14 cellular contexts compared by ENCODE assay signal in genomic region chr2:176643711-176644110, GRCh38.
A peak's percentile ranks its signal among the peaks of the same experiment; 100 is the strongest.
DNase-seq lines count a peak whose midpoint lies in the region; ATAC-seq and TF ChIP-seq lines count a peak whose summit lies in the region.
"Had no signal": no experiment of that assay in that cellular context is flagged by ENCODE, and none has a peak within 500 bp of the region (broad histone marks: within the 10 kb centered on the region; RNA-seq: fewer than 3 reads in every experiment).

No MANE protein-coding gene starts in this region.

- BruUV-seq in HCT116 (replicated peaks; lab: Mats Ljungman, UMichigan) = no TSS peak

- intact Hi-C loops in HCT116 (cut with micrococcal nuclease) (no loop called here), heart left ventricle (cut with DNase I) (loop anchor here in 2 of 10 donors (5.0 to 10.0 kb wide), 2 partner anchors 189 to 516 kb away; partner anchors contain the start of gene HOXD8 (in 1 of the 2)), transverse colon (cut with DNase I; ENCODE audit: low total_unique reads) (no loop called here)

- H3K4me1 Mint-ChIP-seq in CD8-positive, alpha-beta memory T cell = no peaks in the 10 kb centered on the region

- H3K4me1 ChIP-seq in HCT116 (ENCODE audit: control insufficient read depth in 1 of 2, insufficient read depth in 2 of 2, low read length in 2 of 2) (peaks cover 0 to under 1% of the 10 kb centered on the region in 2 experiments; a peak in 1 of 4 replicates), heart left ventricle (no peaks in the 10 kb centered on the region), transverse colon (peaks cover 0 to under 1% (median 0%) of the 10 kb centered on the region in 4 donors)
- no peaks in the 10 kb centered on the region for H3K4me1 ChIP-seq in CD8-positive, alpha-beta memory T cell (ENCODE audit: insufficient read depth, low read length)

- CTCF ChIA-PET in HCT116 (lab: Charles Lee) = interaction anchor here (0.8 to 2.1 kb wide), 3 partner anchors 8 to 171 kb away, joined by 3 to 6 read pairs (median 3); no protein-coding TSS in a partner anchor
- CTCF ChIA-PET in CD8-positive, alpha-beta memory T cell (lab: Charles Lee) = interaction anchor here (2.9 kb wide), 1 partner anchor 9 kb away, joined by 10 read pairs; no protein-coding TSS in a partner anchor

- H3K9me3 Mint-ChIP-seq in CD8-positive, alpha-beta memory T cell = no peaks in the 10 kb centered on the region

- H3K36me3 ChIP-seq in HCT116 (ENCODE audit: control insufficient read depth in 1 of 2, insufficient read depth in 2 of 2, low read length in 2 of 2) (no peaks in the 10 kb centered on the region), heart left ventricle (no peaks in the 10 kb centered on the region), transverse colon (no peaks in the 10 kb centered on the region)
- H3K36me3 ChIP-seq in CD8-positive, alpha-beta memory T cell (ENCODE audit: insufficient read depth, low read length) = no peaks in the 10 kb centered on the region

- H3K4me3 ChIP-seq in HCT116 (replicated peaks in 1 of 2; ENCODE audit: low read depth in 1 of 2, low read length in 2 of 2) (no peak overlapping the region), skeletal muscle cell (ENCODE audit: low read depth, low read length) (no peak overlapping the region), heart left ventricle (no peak overlapping the region), transverse colon (no peak overlapping the region)
- no peak overlapping the region for H3K4me3 ChIP-seq in CD8-positive, alpha-beta memory T cell (ENCODE audit: low read length)
- H3K4me3 ChIP-seq: GM23248 had no signal

- H3K9me2 ChIP-seq in HCT116 (ENCODE audit: insufficient read depth) = no peaks in the 10 kb centered on the region

- H3K4me2 ChIP-seq in HCT116 (ENCODE audit: low read length) = no peak overlapping the region
- H3K4me2 ChIP-seq: KMS-11 had no signal

- no peak for TF ChIP-seq RAD21 in HCT116 (IDR thresholded peaks at IDR 0.05; ENCODE audit: low read depth)

- TF ChIP-seq POLR2A in HCT116 (IDR thresholded peaks at IDR 0.05; ENCODE audit: borderline replicate concordance, extremely low read depth, insufficient read depth, insufficient read length) = no peak
- no peak for TF ChIP-seq POLR2A in heart left ventricle (IDR thresholded peaks at IDR 0.05)
- TF ChIP-seq POLR2A in transverse colon (IDR thresholded peaks at IDR 0.05) = no peak

- TF ChIP-seq CTCF in HCT116 (IDR thresholded peaks at IDR 0.05 in 2 of 3, conservative IDR thresholded peaks at IDR 0.05 in 1 of 3; ENCODE audit: borderline replicate concordance in 1 of 3, insufficient read depth in 1 of 3, low read depth in 2 of 3, low read length in 2 of 3) = no peak
- TF ChIP-seq CTCF in heart left ventricle (IDR thresholded peaks at IDR 0.05) = no peak
- no peak for TF ChIP-seq CTCF in transverse colon (IDR thresholded peaks at IDR 0.05)

- no peak for TF ChIP-seq EP300 in transverse colon (IDR thresholded peaks at IDR 0.05; ENCODE audit: low read depth)

- H3K27me3 ChIP-seq in HCT116 (ENCODE audit: insufficient read depth, low read length) = no peaks in the 10 kb centered on the region
- H3K27me3 ChIP-seq in CD8-positive, alpha-beta memory T cell (ENCODE audit: insufficient read depth, low read length, poor library complexity, severe bottlenecking) = peaks cover 16% of the 10 kb centered on the region
- H3K27me3 ChIP-seq in heart left ventricle = peaks cover 4 to 95% (median 46%) of the 10 kb centered on the region in 9 donors
- peaks cover 46% of the 10 kb centered on the region for H3K27me3 ChIP-seq in transverse colon

- no peaks in the 10 kb centered on the region for H3K79me2 ChIP-seq in HCT116 (ENCODE audit: insufficient read depth, low read length)

- ATAC-seq in HCT116 (peak; percentile 42; the same call in 1 of the 2 replicates), heart left ventricle (no peak)
- ATAC-seq: Panc1 had no signal

- H3K27me3 Mint-ChIP-seq in CD8-positive, alpha-beta memory T cell = peaks cover 33 to 82% of the 10 kb centered on the region in 2 donors

- no peaks in the 10 kb centered on the region for H3K9me3 ChIP-seq in HCT116 (ENCODE audit: control insufficient read depth in 1 of 2, insufficient read depth in 1 of 2, low read depth in 1 of 2, low read length in 2 of 2)
- H3K9me3 ChIP-seq in CD8-positive, alpha-beta memory T cell (ENCODE audit: low read length) = no peaks in the 10 kb centered on the region
- H3K9me3 ChIP-seq in heart left ventricle = no peaks in the 10 kb centered on the region
- no peaks in the 10 kb centered on the region for H3K9me3 ChIP-seq in transverse colon

- H3K27ac ChIP-seq in HCT116 (ENCODE audit: low read depth, low read length) (no peak overlapping the region), heart left ventricle (no peak overlapping the region), transverse colon (no peak overlapping the region)
- H3K27ac ChIP-seq in CD8-positive, alpha-beta memory T cell (ENCODE audit: low read depth, low read length) = no peak overlapping the region
- H3K27ac ChIP-seq: GM23248, KMS-11 had no signal

- 23 to 38% (median 34%) methylated on average over 6 of the region's 6 CpGs for WGBS in heart left ventricle, 4 donors
- 23 to 33% methylated on average over 3 to 6 of the region's 6 CpGs for WGBS in transverse colon (ENCODE audit: low coverage in 1 of 2), 2 donors

- in situ Hi-C loops in transverse colon (cut with MboI; ENCODE audit: low pct_ligation_motif_present in 1 of 4, low pct_unique_long_range_greater_than_20kb in 1 of 4, low sequenced_read_pairs in 3 of 4) = loop anchor here in 2 of 4 donors (10.0 to 25.0 kb wide), 2 partner anchors 181 to 519 kb away; partner anchors contain the start of genes HOXD8 (in 1 of the 2) and HOXD9 (in 1 of the 2)

- H3K4me3 Mint-ChIP-seq in CD8-positive, alpha-beta memory T cell = no peak overlapping the region

- no peak overlapping the region for H2AFZ ChIP-seq in HCT116 (ENCODE audit: low read depth, low read length, poor library complexity, severe bottlenecking)
- H2AFZ ChIP-seq: GM23248 had no signal

- H3K9ac ChIP-seq in HCT116 (ENCODE audit: low read length) = no peak overlapping the region
- H3K9ac ChIP-seq: GM23248, KMS-11 had no signal

- H3K27ac Mint-ChIP-seq in CD8-positive, alpha-beta memory T cell = no peak overlapping the region

- POLR2A ChIA-PET in HCT116 (lab: Charles Lee) = no interaction called here
- POLR2A ChIA-PET in CD8-positive, alpha-beta memory T cell (lab: Charles Lee) = no interaction called here

- no peak for DNase-seq in HCT116 (ENCODE audit: low read depth, low spot score)
- peak; percentile 73 for DNase-seq in NCI-H2227 treated with DMSO at 0.1 percent for 48 hours (lab: John Stamatoyannopoulos, UW)
- peak; percentile 88 to 89 for DNase-seq in dermis microvascular lymphatic vessel endothelial cell (ENCODE audit: low read depth in 2 of 2)
- DNase-seq in skeletal muscle cell (ENCODE audit: low read depth) = peak; percentile 25
- no peak for DNase-seq in CD8-positive, alpha-beta memory T cell
- no peak for DNase-seq in heart left ventricle
- DNase-seq in transverse colon = no peak
- DNase-seq: activated CD4-positive, CD25-positive, alpha-beta regulatory T cell treated with anti-CD3 and anti-CD28 coated beads, Interleukin-2, amount 50 U/mL, for 72 hours; activated gamma-delta T cell treated with Interleukin-2 at 50 U/mL for 16 hours; cortex of kidney; GM23248; hippocampal formation had no signal

- no peaks in the 10 kb centered on the region for H3K36me3 Mint-ChIP-seq in CD8-positive, alpha-beta memory T cell

- no peaks in the 10 kb centered on the region for H4K20me1 ChIP-seq in HCT116 (ENCODE audit: insufficient read depth)

- RAD21 ChIA-PET in HCT116 (lab: Charles Lee; ENCODE audit: low non-redundant PET in 1 of 2, low total read pairs in 2 of 2, uncharacterized antibody in 2 of 2, unreplicated experiment in 2 of 2) = no interaction called here

TF ChIP-seq in HCT116, 20 proteins besides CTCF, POLR2A, EP300 and RAD21:
- TF ChIP-seq ZBTB33 (IDR thresholded peaks at IDR 0.05; ENCODE audit: extremely low read depth, insufficient replicate concordance, low read length) (no peak), ELF1 (IDR thresholded peaks at IDR 0.05; ENCODE audit: borderline replicate concordance, low read depth) (no peak), EZH2 (IDR thresholded peaks at IDR 0.05) (no peak), SIN3A (IDR thresholded peaks at IDR 0.05; ENCODE audit: low read depth) (no peak), CEBPB (IDR thresholded peaks at IDR 0.05; ENCODE audit: low read depth) (no peak)

Comparison
In these comparisons a context has a peak if more than half of its experiments do, and no peak if none do; other contexts are left out.
1. DNase-seq: peak in NCI-H2227 treated with DMSO at 0.1 percent for 48 hours (single experiment), dermis microvascular lymphatic vessel endothelial cell (2 of 2) and skeletal muscle cell (single experiment); none in HCT116 (single experiment), CD8-positive, alpha-beta memory T cell (0 of 5), heart left ventricle (0 of 5) and transverse colon (single experiment).